22 cellular contexts compared by ENCODE assay signal in the genomic region with DNA sequence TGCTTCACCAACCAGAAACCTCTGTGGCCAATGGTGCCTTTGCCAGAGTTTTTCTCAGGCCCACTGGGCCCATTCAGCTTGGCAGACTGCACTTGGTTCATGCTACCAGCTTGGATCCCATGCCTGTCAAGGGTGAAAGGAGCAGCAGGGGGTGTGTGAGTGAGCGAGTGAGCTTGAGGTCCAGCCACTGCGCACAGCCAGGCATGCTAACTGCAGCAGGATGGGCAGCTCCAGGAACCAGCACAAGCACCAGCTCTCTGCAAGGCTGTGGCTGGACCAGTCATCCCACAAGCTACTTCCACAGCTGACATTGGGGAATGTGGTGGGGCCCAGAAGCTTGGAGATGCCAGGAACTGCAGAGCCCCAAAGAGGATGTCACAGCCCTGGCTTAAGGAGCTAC.
"Had no signal": no experiment of that assay in that cellular context is flagged by ENCODE, and none has a peak within 500 bp of the region (broad histone marks: within the 10 kb centered on the region; RNA-seq: fewer than 3 reads in every experiment).

No MANE protein-coding gene starts in this region.

- H3K9me3 ChIP-seq: SJSA1 had no signal

- H3K27ac ChIP-seq: KMS-11, SJSA1, SK-N-MC had no signal

- H3K9ac ChIP-seq: KMS-11 had no signal

- ATAC-seq: K562 had no signal

- DNase-seq: Kasumi-1, MM.1S, NCI-H1092 treated with DMSO at 0.1 percent for 48 hours, NCI-H1436, NCI-H187, NCI-H2029, NCI-H2081 treated with DMSO at 0.1 percent for 48 hours, NCI-H2171, NCI-H226, NCI-H446, NCI-H510A, NCI-H524 treated with DMSO at 0.1 percent for 48 hours, NCI-H69, NCI-H774, Right ventricle myocardium superior, RPMI8226, SIG-M5 had no signal

- H3K4me3 ChIP-seq: K562, SJSA1, SK-N-MC had no signal

- H3K4me2 ChIP-seq: KMS-11 had no signal

- H3K36me3 ChIP-seq: SJSA1 had no signal

- FAIRE-seq: K562, RCC 7860 had no signal

- H3K27me3 ChIP-seq: SJSA1 had no signal

- H3K4me1 ChIP-seq: SJSA1 had no signal
